ENCODE assay signal across 14 cellular contexts in the genomic region with DNA sequence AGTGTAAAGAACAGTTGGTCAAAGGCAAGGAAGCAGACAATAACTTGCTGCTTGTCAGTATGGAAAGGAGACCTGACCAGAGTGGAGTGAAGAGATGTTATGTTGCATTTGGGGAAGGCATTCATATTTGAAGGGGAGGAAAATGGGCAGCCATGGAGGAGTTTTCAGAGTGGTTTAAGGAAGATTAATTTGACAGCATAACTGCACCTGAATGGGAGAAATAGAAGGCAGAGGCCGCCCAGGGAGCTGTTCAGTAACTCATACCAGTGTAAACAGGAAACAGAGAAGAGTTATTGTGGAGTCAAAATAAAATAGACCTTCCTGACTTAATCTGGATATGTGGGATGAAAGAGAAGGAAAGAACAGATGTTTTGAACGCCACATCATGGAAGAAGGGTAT. TPM values are rescaled to one million over a fixed set of nuclear protein-coding genes. Genes with fewer than 3 reads are reported as not detected.
DNase-seq lines count a peak whose midpoint lies in the region; ATAC-seq and TF ChIP-seq lines count a peak whose summit lies in the region.
"Had no signal": no experiment of that assay in that cellular context is flagged by ENCODE, and none has a peak within 500 bp of the region (broad histone marks: within the 10 kb centered on the region; RNA-seq: fewer than 3 reads in every experiment).

No MANE protein-coding gene starts in this region.

- H3K4me3 ChIP-seq in BLaER1 treated with 17β-estradiol and CSF1 and Interleukin-3, amounts not matched to agents 10 nM and 100 nM, result no peak overlapping the region
- H3K4me3 ChIP-seq in mesenchymal stem cell (ENCODE audit: insufficient read depth in 1 of 2, low read depth in 1 of 2, low read length in 2 of 2) (no peak overlapping the region), brain microvascular endothelial cell (ENCODE audit: low read depth, low read length) (no peak overlapping the region)
- H3K4me3 ChIP-seq: ovary had no signal

- no peak overlapping the region for H4K8ac ChIP-seq in mesenchymal stem cell (ENCODE audit: low read length)

- no peaks in the 10 kb centered on the region for H3K36me3 Mint-ChIP-seq in activated T-helper 17 cell treated with anti-CD3 and anti-CD28 coated beads, Interleukin-2, amount 50 U/mL, for 72 hours (ENCODE audit: low read depth)
- H3K36me3 Mint-ChIP-seq in activated T-cell treated with anti-CD3 and anti-CD28 coated beads, Interleukin-2, amount 50 U/mL, for 24 hours (ENCODE audit: low read depth), result no peaks in the 10 kb centered on the region

- no peak overlapping the region for H3K27ac ChIP-seq in BLaER1 treated with 17β-estradiol and CSF1 and Interleukin-3, amounts not matched to agents 10 nM and 100 nM
- no peak overlapping the region for H3K27ac ChIP-seq in mesenchymal stem cell (ENCODE audit: low read length, poor library complexity, severe bottlenecking)
- H3K27ac ChIP-seq in brain microvascular endothelial cell, result no peak overlapping the region
- H3K27ac ChIP-seq: ovary had no signal

- no peak overlapping the region for H2AFZ ChIP-seq in mesenchymal stem cell (ENCODE audit: low read depth, low read length)

- H3K18ac ChIP-seq in mesenchymal stem cell (ENCODE audit: low read depth in 1 of 2, low read length in 2 of 2), result no peak overlapping the region

- no peak overlapping the region for H3K23ac ChIP-seq in mesenchymal stem cell (ENCODE audit: low read length in 2 of 2)

- peak overlapping the region; percentile 39 for H3K27ac Mint-ChIP-seq in activated T-helper 17 cell treated with anti-CD3 and anti-CD28 coated beads, Interleukin-2, amount 50 U/mL, for 72 hours
- H3K27ac Mint-ChIP-seq in activated T-cell treated with anti-CD3 and anti-CD28 coated beads, Interleukin-2, amount 50 U/mL, for 24 hours, result no peak overlapping the region
- H3K27ac Mint-ChIP-seq: activated naive CD8-positive, alpha-beta T cell; activated T-cell treated with anti-CD3 and anti-CD28 coated beads, Interleukin-2, amount 50 U/mL, for 72 hours; effector memory CD8-positive, alpha-beta T cell had no signal

- no peak for ATAC-seq in activated T-helper 17 cell treated with anti-CD3 and anti-CD28 coated beads, Interleukin-2, amount 50 U/mL, for 72 hours (replicated peaks)
- ATAC-seq: activated T-cell treated with anti-CD3 and anti-CD28 coated beads, Interleukin-2, amount 50 U/mL, for 72 hours; effector memory CD8-positive, alpha-beta T cell had no signal

- H3K9me3 Mint-ChIP-seq in activated T-helper 17 cell treated with anti-CD3 and anti-CD28 coated beads, Interleukin-2, amount 50 U/mL, for 72 hours, result no peaks in the 10 kb centered on the region
- H3K9me3 Mint-ChIP-seq in activated T-cell treated with anti-CD3 and anti-CD28 coated beads, Interleukin-2, amount 50 U/mL, for 24 hours, result no peaks in the 10 kb centered on the region
- H3K9me3 Mint-ChIP-seq: activated T-cell treated with anti-CD3 and anti-CD28 coated beads, Interleukin-2, amount 50 U/mL, for 72 hours; effector memory CD8-positive, alpha-beta T cell had no signal

- H2BK12ac ChIP-seq in mesenchymal stem cell (ENCODE audit: low read length in 2 of 2), result peak overlapping the region in 1 of 2 experiments; percentile 42

- no peak for TF ChIP-seq CTCF in brain microvascular endothelial cell (IDR thresholded peaks at IDR 0.05; ENCODE audit: low read depth, low read length, missing control alignments)

- H2BK120ac ChIP-seq in mesenchymal stem cell (ENCODE audit: low read depth, low read length), result no peak overlapping the region

- no peaks in the 10 kb centered on the region; a peak in 1 of 22 replicates for H3K36me3 ChIP-seq in BLaER1 treated with 17β-estradiol and CSF1 and Interleukin-3, amounts not matched to agents 10 nM and 100 nM
- H3K36me3 ChIP-seq in mesenchymal stem cell (ENCODE audit: control insufficient read depth in 1 of 2, insufficient read depth in 2 of 2, low read depth in 1 of 2, low read length in 2 of 2) (no peaks in the 10 kb centered on the region), brain microvascular endothelial cell (replicated peaks) (no peaks in the 10 kb centered on the region)
- H3K36me3 ChIP-seq: ovary had no signal

- no peaks in the 10 kb centered on the region for H3K9me3 ChIP-seq in BLaER1 treated with 17β-estradiol and CSF1 and Interleukin-3, amounts not matched to agents 10 nM and 100 nM (replicated peaks in 1 of 11)
- H3K9me3 ChIP-seq in mesenchymal stem cell (ENCODE audit: control insufficient read depth, low read length), result no peaks in the 10 kb centered on the region
- H3K9me3 ChIP-seq: ovary had no signal

- peaks cover 3 to 31% (median 22%) of the 10 kb centered on the region in 10 experiments; a peak in 15 of 20 replicates for H3K4me1 ChIP-seq in BLaER1 treated with 17β-estradiol and CSF1 and Interleukin-3, amounts not matched to agents 10 nM and 100 nM
- H3K4me1 ChIP-seq in mesenchymal stem cell (ENCODE audit: control insufficient read depth, insufficient read depth, low read depth, low read length), result no peaks in the 10 kb centered on the region

- in situ Hi-C loops in brain microvascular endothelial cell (cut with HindIII; ENCODE audit: low pct_ligation_motif_present, low sequenced_read_pairs), result no loop called here

- no peak overlapping the region for H2BK15ac ChIP-seq in mesenchymal stem cell (ENCODE audit: low read depth, poor library complexity, severe bottlenecking)

- H3K4me1 Mint-ChIP-seq in activated T-helper 17 cell treated with anti-CD3 and anti-CD28 coated beads, Interleukin-2, amount 50 U/mL, for 72 hours, result peaks cover 24% of the 10 kb centered on the region
- peaks cover 10% of the 10 kb centered on the region for H3K4me1 Mint-ChIP-seq in activated T-cell treated with anti-CD3 and anti-CD28 coated beads, Interleukin-2, amount 50 U/mL, for 24 hours (ENCODE audit: low read depth)

- 44% methylated on average over 2 of the region's 2 CpGs for WGBS in mesenchymal stem cell

- H3K4ac ChIP-seq in mesenchymal stem cell (ENCODE audit: low read depth in 1 of 2, low read length in 2 of 2), result no peak overlapping the region

- H3K9ac ChIP-seq in BLaER1 treated with 17β-estradiol and CSF1 and Interleukin-3, amounts not matched to agents 10 nM and 100 nM, result no peak overlapping the region
- H3K9ac ChIP-seq in mesenchymal stem cell (ENCODE audit: low read length), result no peak overlapping the region

- no peaks in the 10 kb centered on the region for H3K27me3 ChIP-seq in BLaER1 treated with 17β-estradiol and CSF1 and Interleukin-3, amounts not matched to agents 10 nM and 100 nM
- H3K27me3 ChIP-seq in mesenchymal stem cell (ENCODE audit: control insufficient read depth in 1 of 2, insufficient read depth in 1 of 2, low read length in 2 of 2) (no peaks in the 10 kb centered on the region), brain microvascular endothelial cell (replicated peaks) (no peaks in the 10 kb centered on the region)
- H3K27me3 ChIP-seq: ovary had no signal

- DNase-seq in HT-29 (ENCODE audit: low spot score) (peak; percentile 5), mesenchymal stem cell (peak; percentile 24), NCI-H526 treated with DMSO at 0.1 percent for 48 hours (lab: John Stamatoyannopoulos, UW) (no peak), brain microvascular endothelial cell (no peak), nucleus accumbens (lab: John Stamatoyannopoulos, UW) (no peak)
- no peak for DNase-seq in activated T-cell treated with anti-CD3 and anti-CD28 coated beads, Interleukin-2, amount 50 U/mL, for 24 hours
- DNase-seq: activated CD4-positive, alpha-beta T cell treated with anti-CD3 and anti-CD28 coated beads, Interleukin-2, amount 50 U/mL, for 48 hours; activated T-cell treated with anti-CD3 and anti-CD28 coated beads, Interleukin-2, amount 50 U/mL, for 72 hours; effector memory CD8-positive, alpha-beta T cell; NCI-H1694 treated with DMSO at 0.1 percent for 48 hours; ovary had no signal

- H3K14ac ChIP-seq in mesenchymal stem cell (ENCODE audit: low read length in 2 of 2), result no peak overlapping the region

- no peak overlapping the region for H2BK5ac ChIP-seq in mesenchymal stem cell (ENCODE audit: low read depth, low read length, poor library complexity, severe bottlenecking)

- H3K4me2 ChIP-seq in BLaER1 treated with 17β-estradiol and CSF1 and Interleukin-3, amounts not matched to agents 10 nM and 100 nM, result peak overlapping the region in 7 of 11 experiments; percentile 0 to 34 (median 6); a peak in 9 of 22 replicates
- no peak overlapping the region for H3K4me2 ChIP-seq in mesenchymal stem cell (ENCODE audit: low read length, poor library complexity, severe bottlenecking)

- no peak overlapping the region for H3K4me3 Mint-ChIP-seq in activated T-helper 17 cell treated with anti-CD3 and anti-CD28 coated beads, Interleukin-2, amount 50 U/mL, for 72 hours
- H3K4me3 Mint-ChIP-seq in activated T-cell treated with anti-CD3 and anti-CD28 coated beads, Interleukin-2, amount 50 U/mL, for 24 hours, result no peak overlapping the region
- H3K4me3 Mint-ChIP-seq: activated naive CD8-positive, alpha-beta T cell; activated T-cell treated with anti-CD3 and anti-CD28 coated beads, Interleukin-2, amount 50 U/mL, for 72 hours; effector memory CD8-positive, alpha-beta T cell had no signal

- peaks cover 23% of the 10 kb centered on the region for H3K79me1 ChIP-seq in mesenchymal stem cell (replicated peaks; ENCODE audit: low read length, poor library complexity, severe bottlenecking)

- peaks cover 0 to 8% (median 0%) of the 10 kb centered on the region in 11 experiments; a peak in 1 of 22 replicates for H4K20me1 ChIP-seq in BLaER1 treated with 17β-estradiol and CSF1 and Interleukin-3, amounts not matched to agents 10 nM and 100 nM

- H2AK5ac ChIP-seq in mesenchymal stem cell (ENCODE audit: low read length, severe bottlenecking), result no peak overlapping the region

- no peak overlapping the region for H4K91ac ChIP-seq in mesenchymal stem cell (ENCODE audit: low read length)

- H3K27me3 Mint-ChIP-seq in activated T-helper 17 cell treated with anti-CD3 and anti-CD28 coated beads, Interleukin-2, amount 50 U/mL, for 72 hours, result no peaks in the 10 kb centered on the region
- H3K27me3 Mint-ChIP-seq in activated T-cell treated with anti-CD3 and anti-CD28 coated beads, Interleukin-2, amount 50 U/mL, for 24 hours, result no peaks in the 10 kb centered on the region
- H3K27me3 Mint-ChIP-seq: activated naive CD8-positive, alpha-beta T cell; effector memory CD8-positive, alpha-beta T cell had no signal

RNA-seq across cellular contexts. Expression of gene SLC44A1, which starts 13.3 kb away (rescaled TPM):
- total RNA-seq in HT-29 (2014; rRNA removed; shearing (Covaris generic)), result 37.3 and 43.7 TPM in 2 replicates
- total RNA-seq in activated T-helper 17 cell treated with anti-CD3 and anti-CD28 coated beads, Interleukin-2, amount 50 U/mL, for 72 hours, result 1 to 10 TPM; 4.4 to 5.0 TPM
- 22.8 TPM for polyA plus RNA-seq in mesenchymal stem cell (2013, experiment 1 of 2)
- 22.9 TPM for polyA plus RNA-seq in mesenchymal stem cell (2013, experiment 2 of 2)

Comparison
In these comparisons a context has a peak if more than half of its experiments do, and no peak if none do; other contexts are left out.
1. DNase-seq: peak in HT-29 (single experiment) and mesenchymal stem cell (single experiment); none in NCI-H526 treated with DMSO at 0.1 percent for 48 hours (single experiment), brain microvascular endothelial cell (single experiment), nucleus accumbens (0 of 56) and activated T-cell treated with anti-CD3 and anti-CD28 coated beads, Interleukin-2, amount 50 U/mL, for 24 hours (single experiment).